9 cellular contexts compared by ENCODE assay signal in genomic region chr13:46296920-46297319, GRCh38.
DNase-seq lines count a peak whose midpoint lies in the region; ATAC-seq, FAIRE-seq and TF ChIP-seq lines count a peak whose summit lies in the region.
"Had no signal": no experiment of that assay in that cellular context is flagged by ENCODE, and none has a peak within 500 bp of the region (broad histone marks: within the 10 kb centered on the region; RNA-seq: fewer than 3 reads in every experiment).

No MANE protein-coding gene starts in this region.

- POLR2A ChIA-PET in GM12878 (lab: Charles Lee) = no interaction called here

- H3K9ac ChIP-seq in BLaER1 treated with 17β-estradiol and CSF1 and Interleukin-3, amounts not matched to agents 10 nM and 100 nM = peak overlapping the region in 6 of 11 experiments; percentile 28 to 76 (median 55); a peak in 9 of 22 replicates
- H3K9ac ChIP-seq in GM12878 (ENCODE audit: control insufficient read depth, insufficient read depth, low read length) = no peak overlapping the region
- H3K9ac ChIP-seq in mesenchymal stem cell (ENCODE audit: low read length) = peak overlapping the region; percentile 83

- H4K20me1 ChIP-seq in BLaER1 treated with 17β-estradiol and CSF1 and Interleukin-3, amounts not matched to agents 10 nM and 100 nM = no peaks in the 10 kb centered on the region
- no peaks in the 10 kb centered on the region for H4K20me1 ChIP-seq in GM12878 (ENCODE audit: control insufficient read depth, insufficient read depth)

- no peaks in the 10 kb centered on the region for H3K27me3 ChIP-seq in BLaER1 treated with 17β-estradiol and CSF1 and Interleukin-3, amounts not matched to agents 10 nM and 100 nM
- no peaks in the 10 kb centered on the region for H3K27me3 ChIP-seq in GM12878 (replicated peaks in 1 of 2; ENCODE audit: control insufficient read depth in 2 of 2, insufficient read depth in 2 of 2, low read length in 1 of 2)
- no peaks in the 10 kb centered on the region for H3K27me3 ChIP-seq in mesenchymal stem cell (ENCODE audit: control insufficient read depth in 1 of 2, insufficient read depth in 1 of 2, low read length in 2 of 2)
- no peaks in the 10 kb centered on the region for H3K27me3 ChIP-seq in prostate gland (replicated peaks; ENCODE audit: insufficient read depth)
- H3K27me3 ChIP-seq: SJSA1 had no signal

- 75% methylated on average over 3 of the region's 3 CpGs for WGBS in GM12878 (ENCODE audit: insufficient coverage, insufficient replicate concordance, low lambda C conversion rate, missing lambda C conversion rate)
- whole genome bisulfite sequencing in mesenchymal stem cell = 80% methylated on average over 3 of the region's 3 CpGs
- 74% methylated on average over 3 of the region's 3 CpGs for WGBS in prostate gland

- no peak overlapping the region for H4K91ac ChIP-seq in mesenchymal stem cell (ENCODE audit: low read length)

- no peak for TF ChIP-seq RAD21 in GM12878 (IDR thresholded peaks at IDR 0.05; ENCODE audit: insufficient read depth, low read depth, low read length)

- H2BK5ac ChIP-seq in mesenchymal stem cell (ENCODE audit: low read depth, low read length, poor library complexity, severe bottlenecking) = no peak overlapping the region

- H3K23ac ChIP-seq in mesenchymal stem cell (ENCODE audit: low read length in 2 of 2) = no peak overlapping the region

- in situ Hi-C loops in GM12878 (cut with MboI) = no loop called here

- H2BK120ac ChIP-seq in mesenchymal stem cell (ENCODE audit: low read depth, low read length) = no peak overlapping the region

- H3K4ac ChIP-seq in mesenchymal stem cell (ENCODE audit: low read depth in 1 of 2, low read length in 2 of 2) = peak overlapping the region in 1 of 2 experiments; percentile 73

- no peak overlapping the region for H2BK15ac ChIP-seq in mesenchymal stem cell (ENCODE audit: low read depth, poor library complexity, severe bottlenecking)

- H3K27ac ChIP-seq in BLaER1 treated with 17β-estradiol and CSF1 and Interleukin-3, amounts not matched to agents 10 nM and 100 nM = peak overlapping the region; percentile 61 to 82 (median 79); a peak in 21 of 22 replicates
- H3K27ac ChIP-seq in GM12878 (ENCODE audit: control insufficient read depth, insufficient read depth) (no peak overlapping the region), mesenchymal stem cell (ENCODE audit: low read length, poor library complexity, severe bottlenecking) (peak overlapping the region; percentile 53), prostate gland (no peak overlapping the region)
- H3K27ac ChIP-seq: SJSA1 had no signal

- peak overlapping the region; percentile 57 for H4K8ac ChIP-seq in mesenchymal stem cell (ENCODE audit: low read length)

- DNase-seq in LoVo (ENCODE audit: low spot score) (peak; percentile 5), GM12878 (ENCODE audit: low read depth, low spot score) (no peak), mesenchymal stem cell (peak; percentile 86), SHP77 (lab: John Stamatoyannopoulos, UW) (no peak), SK-N-DZ (ENCODE audit: low spot score) (no peak), prostate gland (ENCODE audit: low spot score) (no peak)

- H3K79me2 ChIP-seq in GM12878 (ENCODE audit: control insufficient read depth, insufficient read depth, low read length) = no peaks in the 10 kb centered on the region

- TF ChIP-seq POLR2A in GM12878 (IDR thresholded peaks at IDR 0.05; ENCODE audit: low read depth, low read length) (no peak), prostate gland (IDR thresholded peaks at IDR 0.05) (no peak)

- no TSS peak for BruUV-seq in GM12878 (replicated peaks; lab: Mats Ljungman, UMichigan)

- H2AFZ ChIP-seq in GM12878 (ENCODE audit: control insufficient read depth, low read depth, low read length) (peak overlapping the region; percentile 70), mesenchymal stem cell (ENCODE audit: low read depth, low read length) (peak overlapping the region; percentile 46)

- peaks cover 12 to 51% (median 29%) of the 10 kb centered on the region in 10 experiments; a peak in 19 of 20 replicates for H3K4me1 ChIP-seq in BLaER1 treated with 17β-estradiol and CSF1 and Interleukin-3, amounts not matched to agents 10 nM and 100 nM
- H3K4me1 ChIP-seq in GM12878 (ENCODE audit: control insufficient read depth, insufficient read depth, low read length) = peaks cover 22% of the 10 kb centered on the region
- peaks cover 2% of the 10 kb centered on the region for H3K4me1 ChIP-seq in mesenchymal stem cell (ENCODE audit: control insufficient read depth, insufficient read depth, low read depth, low read length)
- H3K4me1 ChIP-seq in prostate gland (replicated peaks) = peaks cover 4% of the 10 kb centered on the region

- H3K18ac ChIP-seq in mesenchymal stem cell (ENCODE audit: low read depth in 1 of 2, low read length in 2 of 2) = peak overlapping the region in 1 of 2 experiments; percentile 9

- no peak for TF ChIP-seq CTCF in GM12878 (IDR thresholded peaks at IDR 0.05 in 2 of 3, conservative IDR thresholded peaks at IDR 0.05 in 1 of 3; ENCODE audit: control insufficient read depth in 2 of 3, extremely low read depth in 1 of 3, insufficient read depth in 1 of 3, low read depth in 3 of 3, low read length in 3 of 3)
- TF ChIP-seq CTCF in prostate gland (IDR thresholded peaks at IDR 0.05) = no peak

- no peaks in the 10 kb centered on the region for H3K36me3 ChIP-seq in BLaER1 treated with 17β-estradiol and CSF1 and Interleukin-3, amounts not matched to agents 10 nM and 100 nM
- no peaks in the 10 kb centered on the region for H3K36me3 ChIP-seq in GM12878 (ENCODE audit: control insufficient read depth in 2 of 2, insufficient read depth in 2 of 2, low read length in 1 of 2)
- H3K36me3 ChIP-seq in mesenchymal stem cell (ENCODE audit: control insufficient read depth in 1 of 2, insufficient read depth in 2 of 2, low read depth in 1 of 2, low read length in 2 of 2) = no peaks in the 10 kb centered on the region
- H3K36me3 ChIP-seq in prostate gland = no peaks in the 10 kb centered on the region
- H3K36me3 ChIP-seq: SJSA1 had no signal

- H2BK12ac ChIP-seq in mesenchymal stem cell (ENCODE audit: low read length in 2 of 2) = peak overlapping the region; percentile 70 to 77

- no peak overlapping the region for H3K4me3 ChIP-seq in BLaER1 treated with 17β-estradiol and CSF1 and Interleukin-3, amounts not matched to agents 10 nM and 100 nM
- no peak overlapping the region for H3K4me3 ChIP-seq in GM12878
- peak overlapping the region in 1 of 2 experiments; percentile 56 for H3K4me3 ChIP-seq in mesenchymal stem cell (ENCODE audit: insufficient read depth in 1 of 2, low read depth in 1 of 2, low read length in 2 of 2)
- no peak overlapping the region for H3K4me3 ChIP-seq in prostate gland
- H3K4me3 ChIP-seq: SJSA1 had no signal

- intact Hi-C loops in GM12878 (cut with micrococcal nuclease; ENCODE audit: unreplicated experiment) = no loop called here
- intact Hi-C loops in prostate gland (cut with DNase I) = no loop called here

- TF ChIP-seq EP300 in GM12878 (IDR thresholded peaks at IDR 0.05; ENCODE audit: borderline replicate concordance in 1 of 2, control insufficient read depth in 1 of 2, low read depth in 2 of 2, low read length in 2 of 2) = no peak

- peak overlapping the region in 9 of 11 experiments; percentile 33 to 91 (median 57); a peak in 17 of 22 replicates for H3K4me2 ChIP-seq in BLaER1 treated with 17β-estradiol and CSF1 and Interleukin-3, amounts not matched to agents 10 nM and 100 nM
- H3K4me2 ChIP-seq in GM12878 (ENCODE audit: control insufficient read depth, insufficient read depth) (no peak overlapping the region), mesenchymal stem cell (ENCODE audit: low read length, poor library complexity, severe bottlenecking) (no peak overlapping the region)

- RAD21 ChIA-PET in GM12878 (lab: Charles Lee; ENCODE audit: unreplicated experiment) = no interaction called here

- no peak overlapping the region for H2AK5ac ChIP-seq in mesenchymal stem cell (ENCODE audit: low read length, severe bottlenecking)

- FAIRE-seq in GM12878 (lab: Jason Lieb, UNC) = no peak

- CTCF ChIA-PET in GM12878 (lab: Yijun Ruan, JAX) = interaction anchor here (1.3 to 3.8 kb wide), 4 partner anchors 24 to 110 kb away, joined by 3 to 12 read pairs (median 4); no protein-coding TSS in a partner anchor

- H3K79me1 ChIP-seq in mesenchymal stem cell (replicated peaks; ENCODE audit: low read length, poor library complexity, severe bottlenecking) = no peaks in the 10 kb centered on the region

- H3K14ac ChIP-seq in mesenchymal stem cell (ENCODE audit: low read length in 2 of 2) = no peak overlapping the region

- SMC1A ChIA-PET in GM12878 (lab: Charles Lee; ENCODE audit: uncharacterized antibody, unreplicated experiment) = interaction anchor here (1.8 kb wide), 1 partner anchor 11 kb away, joined by 5 read pairs; no protein-coding TSS in a partner anchor

- ATAC-seq in GM12878 (no peak), HG02588 (IDR thresholded peaks at IDR 0.05; ENCODE audit: unreplicated experiment) (no peak)

- H3K9me3 ChIP-seq in BLaER1 treated with 17β-estradiol and CSF1 and Interleukin-3, amounts not matched to agents 10 nM and 100 nM (replicated peaks in 1 of 11) = peaks cover 17 to 34% (median 30%) of the 10 kb centered on the region in 11 experiments; a peak in 20 of 22 replicates
- H3K9me3 ChIP-seq in GM12878 (replicated peaks; ENCODE audit: control insufficient read depth, insufficient read depth, low read length) = peaks cover 1% of the 10 kb centered on the region; the same call in 1 of the 3 replicates
- H3K9me3 ChIP-seq in mesenchymal stem cell (ENCODE audit: control insufficient read depth, low read length) = no peaks in the 10 kb centered on the region
- H3K9me3 ChIP-seq in prostate gland = no peaks in the 10 kb centered on the region
- H3K9me3 ChIP-seq: SJSA1 had no signal

TF ChIP-seq in GM12878, 131 proteins besides CTCF, POLR2A, EP300 and RAD21 (continues in another document):
- TF ChIP-seq NFXL1 (IDR thresholded peaks at IDR 0.05; ENCODE audit: borderline replicate concordance) = no peak
- TF ChIP-seq, protein P1, sequence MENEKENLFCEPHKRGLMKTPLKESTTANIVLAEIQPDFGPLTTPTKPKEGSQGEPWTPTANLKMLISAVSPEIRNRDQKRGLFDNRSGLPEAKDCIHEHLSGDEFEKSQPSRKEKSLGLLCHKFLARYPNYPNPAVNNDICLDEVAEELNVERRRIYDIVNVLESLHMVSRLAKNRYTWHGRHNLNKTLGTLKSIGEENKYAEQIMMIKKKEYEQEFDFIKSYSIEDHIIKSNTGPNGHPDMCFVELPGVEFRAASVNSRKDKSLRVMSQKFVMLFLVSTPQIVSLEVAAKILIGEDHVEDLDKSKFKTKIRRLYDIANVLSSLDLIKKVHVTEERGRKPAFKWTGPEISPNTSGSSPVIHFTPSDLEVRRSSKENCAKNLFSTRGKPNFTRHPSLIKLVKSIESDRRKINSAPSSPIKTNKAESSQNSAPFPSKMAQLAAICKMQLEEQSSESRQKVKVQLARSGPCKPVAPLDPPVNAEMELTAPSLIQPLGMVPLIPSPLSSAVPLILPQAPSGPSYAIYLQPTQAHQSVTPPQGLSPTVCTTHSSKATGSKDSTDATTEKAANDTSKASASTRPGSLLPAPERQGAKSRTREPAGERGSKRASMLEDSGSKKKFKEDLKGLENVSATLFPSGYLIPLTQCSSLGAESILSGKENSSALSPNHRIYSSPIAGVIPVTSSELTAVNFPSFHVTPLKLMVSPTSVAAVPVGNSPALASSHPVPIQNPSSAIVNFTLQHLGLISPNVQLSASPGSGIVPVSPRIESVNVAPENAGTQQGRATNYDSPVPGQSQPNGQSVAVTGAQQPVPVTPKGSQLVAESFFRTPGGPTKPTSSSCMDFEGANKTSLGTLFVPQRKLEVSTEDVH (IDR thresholded peaks at IDR 0.05; ENCODE audit: low read depth, partially characterized antibody) = no peak

Comparison
In these comparisons a context has a peak if more than half of its experiments do, and no peak if none do; other contexts are left out.
1. H3K27ac ChIP-seq: peak in BLaER1 treated with 17β-estradiol and CSF1 and Interleukin-3, amounts not matched to agents 10 nM and 100 nM (11 of 11) and mesenchymal stem cell (single experiment); none in GM12878 (single experiment) and prostate gland (0 of 2).
2. H3K4me2 ChIP-seq: peak in BLaER1 treated with 17β-estradiol and CSF1 and Interleukin-3, amounts not matched to agents 10 nM and 100 nM (9 of 11); none in GM12878 (single experiment) and mesenchymal stem cell (single experiment).
3. DNase-seq: peak in LoVo (single experiment) and mesenchymal stem cell (single experiment); none in GM12878 (single experiment), SHP77 (0 of 2), SK-N-DZ (single experiment) and prostate gland (single experiment).